1 cellular context compared by ENCODE assay signal in the genomic region with DNA sequence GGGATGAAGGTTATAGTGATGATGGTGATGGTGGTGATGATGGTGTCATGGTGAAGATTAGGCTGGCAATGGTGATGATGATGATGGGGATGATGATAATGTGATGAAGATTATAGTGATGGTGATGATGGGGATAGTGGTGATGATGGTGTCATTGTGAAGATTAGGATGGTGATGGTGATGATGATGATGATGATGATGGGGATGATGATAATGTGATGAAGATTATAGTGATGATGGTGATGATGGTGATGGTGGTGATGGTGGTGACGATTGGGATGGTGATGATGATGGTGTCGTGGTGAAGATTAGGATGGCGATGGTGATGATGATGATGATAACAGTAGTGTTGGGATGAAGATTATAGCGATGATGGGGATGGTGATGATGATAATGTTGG.
TF ChIP-seq lines count a peak whose summit lies in the region.

No MANE protein-coding gene starts in this region.

TF ChIP-seq in HEK293, 187 proteins besides CTCF, POLR2A, EP300 and RAD21 (continued from another document):
- TF ChIP-seq, protein P1, sequence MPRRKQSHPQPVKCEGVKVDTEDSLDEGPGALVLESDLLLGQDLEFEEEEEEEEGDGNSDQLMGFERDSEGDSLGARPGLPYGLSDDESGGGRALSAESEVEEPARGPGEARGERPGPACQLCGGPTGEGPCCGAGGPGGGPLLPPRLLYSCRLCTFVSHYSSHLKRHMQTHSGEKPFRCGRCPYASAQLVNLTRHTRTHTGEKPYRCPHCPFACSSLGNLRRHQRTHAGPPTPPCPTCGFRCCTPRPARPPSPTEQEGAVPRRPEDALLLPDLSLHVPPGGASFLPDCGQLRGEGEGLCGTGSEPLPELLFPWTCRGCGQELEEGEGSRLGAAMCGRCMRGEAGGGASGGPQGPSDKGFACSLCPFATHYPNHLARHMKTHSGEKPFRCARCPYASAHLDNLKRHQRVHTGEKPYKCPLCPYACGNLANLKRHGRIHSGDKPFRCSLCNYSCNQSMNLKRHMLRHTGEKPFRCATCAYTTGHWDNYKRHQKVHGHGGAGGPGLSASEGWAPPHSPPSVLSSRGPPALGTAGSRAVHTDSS (tag by site-specific recombination; IDR thresholded peaks at IDR 0.05): peak; percentile 96
- TF ChIP-seq ZFP41 (tag by site-specific recombination; IDR thresholded peaks at IDR 0.05; ENCODE audit: borderline replicate concordance): 0 out of 2 replicates have a peak, but pooled peaks have one; percentile 16
TF ChIP-seq in HEK293: peak in this region for 3.
